16 cellular contexts compared by ENCODE assay signal in genomic region chr6:81820979-81821378, GRCh38.
DNase-seq lines count a peak whose midpoint lies in the region; ATAC-seq and TF ChIP-seq lines count a peak whose summit lies in the region.
"Had no signal": no experiment of that assay in that cellular context is flagged by ENCODE, and none has a peak within 500 bp of the region (broad histone marks: within the 10 kb centered on the region; RNA-seq: fewer than 3 reads in every experiment).

No MANE protein-coding gene starts in this region.

- no peak for TF ChIP-seq CTCF in 22Rv1 (IDR thresholded peaks at IDR 0.05)

- peak overlapping the region; percentile 2; the same call in 1 of the 2 replicates for H3K27ac ChIP-seq in 22Rv1
- H3K27ac ChIP-seq: SK-N-MC, vagina, VCaP had no signal

- peaks cover 36 to 41% of the 10 kb centered on the region in 2 donors for H3K4me1 Mint-ChIP-seq in immature natural killer cell

- H3K9me3 Mint-ChIP-seq in immature natural killer cell = peaks cover 0 to 5% (median 1%) of the 10 kb centered on the region in 6 donors

- H3K27me3 Mint-ChIP-seq in immature natural killer cell (ENCODE audit: low read depth in 3 of 3) = peaks cover 0 to 9% (median 1%) of the 10 kb centered on the region in 3 donors

- ATAC-seq in GM18867 (IDR thresholded peaks at IDR 0.05; ENCODE audit: unreplicated experiment) (peak; percentile 79), GM21423 (IDR thresholded peaks at IDR 0.05; ENCODE audit: unreplicated experiment) (no peak)

- H3K27ac Mint-ChIP-seq in immature natural killer cell = peak overlapping the region; percentile 39 to 84 (median 78)
- H3K27ac Mint-ChIP-seq: mesothelial cell of epicardium had no signal

- H3K4me3 Mint-ChIP-seq in immature natural killer cell = peak overlapping the region; percentile 46 to 72 (median 61)
- H3K4me3 Mint-ChIP-seq: mesothelial cell of epicardium had no signal

- H3K36me3 Mint-ChIP-seq in immature natural killer cell = no peaks in the 10 kb centered on the region
- H3K36me3 Mint-ChIP-seq: mesothelial cell of epicardium had no signal

- DNase-seq in M059J (ENCODE audit: low read depth) (peak; percentile 38), immature natural killer cell (peak in 2 of 3 donors; percentile 4 to 6), NCI-H1436 (lab: John Stamatoyannopoulos, UW) (no peak), glomerular visceral epithelial cell (ENCODE audit: extremely low spot score) (no peak), GM19238 (ENCODE audit: insufficient read length, low spot score) (no peak)
- DNase-seq: activated CD8-positive, alpha-beta memory T cell treated with anti-CD3 and anti-CD28 coated beads, Interleukin-2, amount 50 U/mL, for 48 hours; AML-193; posterior cingulate gyrus; stimulated activated CD8-positive, alpha-beta memory T cell treated with anti-CD3 and anti-CD28 coated beads, Interleukin-4, amount 100 ng/mL, for 48 hours had no signal

Comparison
In these comparisons a context has a peak if more than half of its experiments do, and no peak if none do; other contexts are left out.
1. DNase-seq: peak in M059J (single experiment) and immature natural killer cell (2 of 3); none in NCI-H1436 (single experiment), glomerular visceral epithelial cell (single experiment) and GM19238 (single experiment).